28 cellular contexts compared by ENCODE assay signal in genomic region chr9:119227422-119227821, GRCh38.
"Had no signal": no experiment of that assay in that cellular context is flagged by ENCODE, and none has a peak within 500 bp of the region (broad histone marks: within the 10 kb centered on the region; RNA-seq: fewer than 3 reads in every experiment).

No MANE protein-coding gene starts in this region.

- H3K27me3 ChIP-seq: stomach, suprapubic skin, testis, thyroid gland, tibial artery, tibial nerve, transverse colon, upper lobe of left lung, upper lobe of right lung, uterus, vagina had no signal

- H3K4me3 ChIP-seq: stomach, suprapubic skin, testis, thoracic aorta, thyroid gland, tibial artery, tibial nerve, transverse colon, upper lobe of left lung, upper lobe of right lung, uterus, vagina had no signal

- H3K36me3 ChIP-seq: stomach, suprapubic skin, thoracic aorta, thyroid gland, tibial artery, tibial nerve, transverse colon, upper lobe of left lung, upper lobe of right lung, uterus, vagina had no signal

- DNase-seq: stimulated activated CD4-positive, alpha-beta T cell treated with anti-CD3 and anti-CD28 coated beads, Interleukin-2, amount 100 ng/mL, for 48 hours; stimulated activated CD4-positive, alpha-beta T cell treated with anti-CD3 and anti-CD28 coated beads, Interleukin-4, amount 100 ng/mL, for 1 hour; stimulated activated CD4-positive, alpha-beta T cell treated with anti-CD3 and anti-CD28 coated beads, Interleukin-4, amount 100 ng/mL, for 24 hours; stimulated activated CD4-positive, alpha-beta T cell treated with anti-CD3 and anti-CD28 coated beads, Interleukin-4, amount 100 ng/mL, for 4 hours; stimulated activated CD8-positive, alpha-beta memory T cell treated with anti-CD3 and anti-CD28 coated beads, Interleukin-4, amount 100 ng/mL, for 48 hours; stimulated activated naive B cell treated with anti-CD40 and anti-IgM and Interleukin-4, amounts not matched to agents 10 μg/mL and 1 μg/mL and 100 μg/mL, for 72 hours; stimulated activated naive CD4-positive, alpha-beta T cell; stimulated activated naive CD4-positive, alpha-beta T cell treated with Interleukin-2 at 50 U/mL for 16 hours; stimulated activated naive CD8-positive, alpha-beta T cell treated with anti-CD3 and anti-CD28 coated beads, Interleukin-15, amount 100 ng/mL, for 72 hours; stimulated activated naive CD8-positive, alpha-beta T cell treated with anti-CD3 and anti-CD28 coated beads, Interleukin-15, Interleukin-2, amounts not matched to agents 100 U/mL and 50 U/mL, for 24 hours; stomach; substantia nigra; testis; thyroid gland; tibial artery; transverse colon; trophoblast cell; upper lobe of left lung; upper lobe of right lung; uterus had no signal

- H3K4me1 ChIP-seq: stomach, suprapubic skin, testis, thyroid gland, tibial artery, tibial nerve, transverse colon, upper lobe of left lung, upper lobe of right lung, uterus, vagina had no signal

- H3K9me3 ChIP-seq: stomach, suprapubic skin, testis, thoracic aorta, thyroid gland, tibial artery, tibial nerve, transverse colon, upper lobe of left lung, upper lobe of right lung, uterus, vagina had no signal

- H3K9me3 Mint-ChIP-seq: type B pancreatic cell had no signal

- H3K27ac ChIP-seq: stomach, suprapubic skin, testis, thoracic aorta, thyroid gland, tibial artery, tibial nerve, transverse colon, upper lobe of left lung, upper lobe of right lung, uterus, vagina had no signal

- H3K27ac Mint-ChIP-seq: stimulated activated effector memory CD8-positive, alpha-beta T cell treated with anti-CD3 and anti-CD28 coated beads, Interleukin-12 subunit alpha, Interleukin-12 subunit beta, amount 100 ng/mL, for 72 hours; stimulated activated memory B cell treated with anti-CD40 and anti-IgM and Interleukin-4, amounts not matched to agents 10 μg/mL and 1 μg/mL and 100 μg/mL, for 72 hours; stimulated activated naive B cell treated with anti-CD40 and anti-IgM and Interleukin-4, amounts not matched to agents 10 μg/mL and 1 μg/mL and 100 μg/mL, for 72 hours; stimulated activated naive CD8-positive, alpha-beta T cell treated with anti-CD3 and anti-CD28 coated beads, Interleukin-15, amount 100 ng/mL, for 72 hours; stimulated activated naive CD8-positive, alpha-beta T cell treated with anti-CD3 and anti-CD28 coated beads, Interleukin-15, Interleukin-2, amounts not matched to agents 100 ng/mL and 50 ng/mL, for 24 hours; type B pancreatic cell had no signal

- ATAC-seq: stimulated activated effector memory CD8-positive, alpha-beta T cell treated with anti-CD3 and anti-CD28 coated beads, Interleukin-12 subunit alpha, Interleukin-12 subunit beta, amount 100 ng/mL, for 72 hours; stimulated activated memory B cell treated with anti-CD40 and anti-IgM and Interleukin-4, amounts not matched to agents 10 μg/mL and 1 μg/mL and 100 μg/mL, for 72 hours; stimulated activated naive B cell treated with anti-CD40 and anti-IgM and Interleukin-4, amounts not matched to agents 10 μg/mL and 1 μg/mL and 100 μg/mL, for 72 hours; stimulated activated naive CD8-positive, alpha-beta T cell treated with anti-CD3 and anti-CD28 coated beads, Interleukin-15, amount 100 ng/mL, for 72 hours; stimulated activated naive CD8-positive, alpha-beta T cell treated with anti-CD3 and anti-CD28 coated beads, Interleukin-15, Interleukin-2, amounts not matched to agents 100 U/mL and 50 U/mL, for 24 hours; upper lobe of right lung had no signal

- H3K36me3 Mint-ChIP-seq: stimulated activated effector memory CD8-positive, alpha-beta T cell treated with anti-CD3 and anti-CD28 coated beads, Interleukin-12 subunit alpha, Interleukin-12 subunit beta, amount 100 ng/mL, for 72 hours; stimulated activated memory B cell treated with anti-CD40 and anti-IgM and Interleukin-4, amounts not matched to agents 10 μg/mL and 1 μg/mL and 100 μg/mL, for 72 hours; stimulated activated naive B cell treated with anti-CD40 and anti-IgM and Interleukin-4, amounts not matched to agents 10 μg/mL and 1 μg/mL and 100 μg/mL, for 72 hours; type B pancreatic cell had no signal
